14 cellular contexts compared by ENCODE assay signal in genomic region chr3:98856724-98857123, GRCh38. TPM values are rescaled to one million over a fixed set of nuclear protein-coding genes. Genes with fewer than 3 reads are reported as not detected.
DNase-seq lines count a peak whose midpoint lies in the region; TF ChIP-seq lines count a peak whose summit lies in the region.
"Had no signal": no experiment of that assay in that cellular context is flagged by ENCODE, and none has a peak within 500 bp of the region (broad histone marks: within the 10 kb centered on the region; RNA-seq: fewer than 3 reads in every experiment).

No MANE protein-coding gene starts in this region.

- POLR2A ChIA-PET in HEK293 (lab: Yijun Ruan, JAX), result no interaction called here

- no peak for TF ChIP-seq EP300 in sigmoid colon (IDR thresholded peaks at IDR 0.05)

- H3K27ac ChIP-seq in ACC112 (ENCODE audit: low read depth, low read length), result peak overlapping the region; percentile 82
- no peak overlapping the region for H3K27ac ChIP-seq in HEK293 (ENCODE audit: extremely low read depth, low read depth, low read length)
- H3K27ac ChIP-seq in SJSA1, result peak overlapping the region; percentile 48; the same call in 1 of the 2 replicates
- peak overlapping the region; percentile 43 for H3K27ac ChIP-seq in epithelial cell of prostate
- no peak overlapping the region for H3K27ac ChIP-seq in sigmoid colon

- peaks cover 45% of the 10 kb centered on the region for H3K36me3 ChIP-seq in ACC112 (ENCODE audit: insufficient read depth, low read length)
- no peaks in the 10 kb centered on the region for H3K36me3 ChIP-seq in HEK293 (ENCODE audit: control insufficient read depth in 2 of 2, insufficient read depth in 1 of 2, low read length in 2 of 2)
- peaks cover 30% of the 10 kb centered on the region for H3K36me3 ChIP-seq in SJSA1
- peaks cover 0 to 13% (median 0%) of the 10 kb centered on the region in 4 donors for H3K36me3 ChIP-seq in sigmoid colon

- H3K4me1 ChIP-seq in ACC112 (ENCODE audit: control insufficient read depth, insufficient read depth, low read length, unreplicated experiment) (peaks cover 38% of the 10 kb centered on the region), HEK293 (ENCODE audit: control insufficient read depth, insufficient read depth, low read length) (no peaks in the 10 kb centered on the region), SJSA1 (replicated peaks) (peaks cover 29% of the 10 kb centered on the region), sigmoid colon (peaks cover 0 to 13% (median 9%) of the 10 kb centered on the region in 4 donors)

- H3K27me3 ChIP-seq in ACC112 (ENCODE audit: insufficient read depth, low read length), result no peaks in the 10 kb centered on the region
- no peaks in the 10 kb centered on the region for H3K27me3 ChIP-seq in SJSA1 (replicated peaks)
- no peaks in the 10 kb centered on the region for H3K27me3 ChIP-seq in sigmoid colon

- peaks cover 69% of the 10 kb centered on the region for H3K79me2 ChIP-seq in ACC112 (ENCODE audit: control insufficient read depth, insufficient read depth, low read length, unreplicated experiment)

- H3K9me3 ChIP-seq in HEK293 (ENCODE audit: control insufficient read depth, insufficient read depth, low read depth, low read length) (no peaks in the 10 kb centered on the region), SJSA1 (replicated peaks) (no peaks in the 10 kb centered on the region), sigmoid colon (peaks cover 0 to 4% (median 0%) of the 10 kb centered on the region in 4 donors)

- intact Hi-C loops in sigmoid colon (cut with DNase I), result no loop called here

- H2AFZ ChIP-seq in ACC112 (ENCODE audit: low read length, unreplicated experiment), result no peak overlapping the region

- CTCF ChIA-PET in HEK293 (lab: Yijun Ruan, JAX), result no interaction called here

- TF ChIP-seq POLR2A in sigmoid colon (IDR thresholded peaks at IDR 0.05), result no peak

- TF ChIP-seq CTCF in HEK293 (tag by site-specific recombination; IDR thresholded peaks at IDR 0.05) (no peak), sigmoid colon (IDR thresholded peaks at IDR 0.05) (no peak)

- H3K4me3 ChIP-seq in ACC112 (ENCODE audit: low read depth, low read length), result 0 out of 2 replicates have a peak overlapping the region, but pooled peaks have one; percentile 47
- H3K4me3 ChIP-seq in HEK293 (ENCODE audit: low read depth, low read length), result no peak overlapping the region
- no peak overlapping the region for H3K4me3 ChIP-seq in SJSA1
- no peak overlapping the region for H3K4me3 ChIP-seq in sigmoid colon

- DNase-seq in SJSA1 (ENCODE audit: low read depth in 1 of 2, low spot score in 2 of 2) (no peak), epithelial cell of prostate (ENCODE audit: low read depth, low spot score) (no peak), NK-92 (lab: John Stamatoyannopoulos, UW; ENCODE audit: unreplicated experiment) (no peak), sigmoid colon (no peak), NCI-H82 (lab: John Stamatoyannopoulos, UW) (no peak), globus pallidus (ENCODE audit: low spot score) (no peak)
- DNase-seq: C1 segment of cervical spinal cord; Calu3; CD4-positive, alpha-beta T cell; DMS 273 treated with DMSO at 0.1 percent for 48 hours; HCEC 1CT had no signal

- WGBS in sigmoid colon, 2 donors, result 95% methylated on average over 8 of the region's 8 CpGs

TF ChIP-seq in HEK293, 187 proteins besides CTCF, POLR2A, EP300 and RAD21:
- TF ChIP-seq ZXDB (tag by site-specific recombination; IDR thresholded peaks at IDR 0.05) (no peak), ZFHX2 (tag by site-specific recombination; conservative IDR thresholded peaks at IDR 0.05) (no peak), ZNF133 (tag by site-specific recombination; IDR thresholded peaks at IDR 0.05) (peak; percentile 95), ZNF843 (tag by site-specific recombination; IDR thresholded peaks at IDR 0.05) (no peak), ZNF112 (tag by site-specific recombination; IDR thresholded peaks at IDR 0.05) (no peak), GLIS2 (tag by site-specific recombination; IDR thresholded peaks at IDR 0.05) (no peak), OVOL3 (tag by site-specific recombination; IDR thresholded peaks at IDR 0.05) (no peak), YY1 (tag by site-specific recombination; IDR thresholded peaks at IDR 0.05) (no peak), ZNF155 (tag by site-specific recombination; IDR thresholded peaks at IDR 0.05) (no peak), SETDB1 (IDR thresholded peaks at IDR 0.05; ENCODE audit: insufficient read length, low read length) (peak; percentile 13), SP3 (tag by site-specific recombination; IDR thresholded peaks at IDR 0.05) (no peak), ZNF354C (tag by site-specific recombination; IDR thresholded peaks at IDR 0.05; ENCODE audit: borderline replicate concordance, low read depth) (no peak), ZNF23 (tag by site-specific recombination; IDR thresholded peaks at IDR 0.05; ENCODE audit: borderline replicate concordance) (no peak), ZNF530 (tag by site-specific recombination; IDR thresholded peaks at IDR 0.05; ENCODE audit: low read depth) (no peak), KLF10 (tag by site-specific recombination; IDR thresholded peaks at IDR 0.05) (no peak), ZFP69B (tag by site-specific recombination; IDR thresholded peaks at IDR 0.05) (no peak), ZNF221 (tag by site-specific recombination; IDR thresholded peaks at IDR 0.05; ENCODE audit: borderline replicate concordance) (no peak)
TF ChIP-seq in HEK293: peak in this region for 2.

RNA-seq across cellular contexts. Expression of gene DCBLD2, which starts 44.8 kb away (rescaled TPM):
- 60.8 and 70.2 TPM in 2 replicates for total RNA-seq in SJSA1 (2014; rRNA removed; shearing (Covaris generic))
- 10 to 100 TPM; 38.8 to 56.5 (median 51.3) TPM for total RNA-seq in sigmoid colon
- polyA plus RNA-seq in sigmoid colon, result 1 to 10 TPM; 1.2 to 3.5 (median 2.5) TPM
- polyA plus RNA-seq: IgD-negative memory B cell had no signal

Comparison
In these comparisons a context has a peak if more than half of its experiments do, and no peak if none do; other contexts are left out.
1. H3K27ac ChIP-seq: peak in ACC112 (single experiment), SJSA1 (single experiment) and epithelial cell of prostate (single experiment); none in HEK293 (single experiment) and sigmoid colon (0 of 4).